Comparison of ENCODE assay signal across 13 cellular contexts in genomic region chr17:19249681-19250080, GRCh38. TPM values are rescaled to one million over a fixed set of nuclear protein-coding genes. Genes with fewer than 3 reads are reported as not detected.
A peak's percentile ranks its signal among the peaks of the same experiment; 100 is the strongest.
DNase-seq lines count a peak whose midpoint lies in the region; ATAC-seq, FAIRE-seq and TF ChIP-seq lines count a peak whose summit lies in the region.
"Had no signal": no experiment of that assay in that cellular context is flagged by ENCODE, and none has a peak within 500 bp of the region (broad histone marks: within the 10 kb centered on the region; RNA-seq: fewer than 3 reads in every experiment).

No MANE protein-coding gene starts in this region.

- peak overlapping the region; percentile 34 for H3K4me3 Mint-ChIP-seq in nephron progenitor cell
- H3K4me3 Mint-ChIP-seq in stimulated activated naive CD8-positive, alpha-beta T cell treated with anti-CD3 and anti-CD28 coated beads, Interleukin-15, amount 100 ng/mL, for 72 hours, result no peak overlapping the region
- H3K4me3 Mint-ChIP-seq: CD8-positive, alpha-beta memory T cell; T-cell had no signal

- intact Hi-C loops in thyroid gland (cut with DNase I), result no loop called here
- intact Hi-C loops in HepG2 (cut with micrococcal nuclease; ENCODE audit: unreplicated experiment), result no loop called here

- ATAC-seq in stimulated activated naive CD8-positive, alpha-beta T cell treated with anti-CD3 and anti-CD28 coated beads, Interleukin-15, amount 100 ng/mL, for 72 hours, result no peak
- ATAC-seq in GM19395 (IDR thresholded peaks at IDR 0.05; ENCODE audit: unreplicated experiment) (no peak), HepG2 (no peak)
- ATAC-seq: T-cell had no signal

- peak overlapping the region; percentile 95 for H3K27ac ChIP-seq in VCaP
- H3K27ac ChIP-seq in fibroblast of lung (ENCODE audit: insufficient read depth, low read length), result peak overlapping the region; percentile 49
- H3K27ac ChIP-seq in thyroid gland, result peak overlapping the region; percentile 35 to 64 (median 53)
- no peak overlapping the region for H3K27ac ChIP-seq in HepG2 (ENCODE audit: extremely low read length, insufficient read depth, low read length)

- peaks cover 53% of the 10 kb centered on the region for H3K4me1 Mint-ChIP-seq in nephron progenitor cell
- peaks cover 4% of the 10 kb centered on the region for H3K4me1 Mint-ChIP-seq in stimulated activated naive CD8-positive, alpha-beta T cell treated with anti-CD3 and anti-CD28 coated beads, Interleukin-15, amount 100 ng/mL, for 72 hours

- BruUV-seq in HepG2 (replicated peaks; lab: Mats Ljungman, UMichigan), result no TSS peak

- POLR2A ChIA-PET in HepG2 (lab: Yijun Ruan, JAX), result interaction anchor here (1.3 kb wide), 1 partner anchor 12 kb away, joined by 3 read pairs; no protein-coding TSS in a partner anchor

- H3K27me3 Mint-ChIP-seq in nephron progenitor cell (ENCODE audit: low read depth, poor library complexity), result no peaks in the 10 kb centered on the region
- peaks cover 51% of the 10 kb centered on the region for H3K27me3 Mint-ChIP-seq in stimulated activated naive CD8-positive, alpha-beta T cell treated with anti-CD3 and anti-CD28 coated beads, Interleukin-15, amount 100 ng/mL, for 72 hours

- DNase-seq in fibroblast of lung (ENCODE audit: low read depth in 2 of 2), result peak; percentile 25 to 79
- no peak for DNase-seq in nephron progenitor cell
- no peak for DNase-seq in thyroid gland
- no peak for DNase-seq in stimulated activated naive CD8-positive, alpha-beta T cell treated with anti-CD3 and anti-CD28 coated beads, Interleukin-15, amount 100 ng/mL, for 72 hours
- DNase-seq in HepG2 (ENCODE audit: low spot score), result no peak
- DNase-seq in GOT3 (lab: John Stamatoyannopoulos, UW), result no peak
- DNase-seq: activated gamma-delta T cell treated with Interleukin-2 at 50 U/mL for 16 hours; CD8-positive, alpha-beta memory T cell; dermis blood vessel endothelial cell; small intestine; T-cell had no signal

- peaks cover 59% of the 10 kb centered on the region for H3K79me2 ChIP-seq in fibroblast of lung (ENCODE audit: control insufficient read depth, insufficient read depth, low read length)
- peaks cover 30% of the 10 kb centered on the region for H3K79me2 ChIP-seq in HepG2 (ENCODE audit: insufficient read depth, low read length)

- FAIRE-seq in HepG2 (lab: Jason Lieb, UNC), result no peak
- FAIRE-seq: small intestine had no signal

- H3K4me1 ChIP-seq in fibroblast of lung (ENCODE audit: control insufficient read depth, extremely low read depth, insufficient read depth, low read length), result peaks cover 22% of the 10 kb centered on the region
- peaks cover 32 to 55% of the 10 kb centered on the region in 2 donors for H3K4me1 ChIP-seq in thyroid gland
- H3K4me1 ChIP-seq in HepG2 (ENCODE audit: insufficient read depth, low read length), result 0 out of 2 replicates have a peak, but pooled peaks cover 10% of the 10 kb centered on the region

- TF ChIP-seq POLR2A in thyroid gland (IDR thresholded peaks at IDR 0.05), result no peak
- TF ChIP-seq POLR2A in HepG2 (IDR thresholded peaks at IDR 0.05; ENCODE audit: insufficient read depth in 1 of 2, low read depth in 2 of 2, low read length in 2 of 2), result no peak

- peaks cover 37% of the 10 kb centered on the region for H3K36me3 Mint-ChIP-seq in nephron progenitor cell (ENCODE audit: low read depth)
- H3K36me3 Mint-ChIP-seq: T-cell had no signal

- H2AFZ ChIP-seq in fibroblast of lung (ENCODE audit: low read length) (no peak overlapping the region), HepG2 (ENCODE audit: low read length) (no peak overlapping the region)

- in situ Hi-C loops in HepG2 (cut with HindIII; ENCODE audit: extremely low pct_ligation_motif_present, low pct_unique_long_range_greater_than_20kb), result no loop called here

- CTCF ChIA-PET in HepG2 (lab: Yijun Ruan, JAX; ENCODE audit: low intra/inter-chr PET ratio, low total read pairs), result no interaction called here

- TF ChIP-seq RAD21 in HepG2 (CRISPR knock-in tag; IDR thresholded peaks at IDR 0.05), result no peak

- H3K4me2 ChIP-seq in fibroblast of lung (ENCODE audit: extremely low read depth, insufficient read depth, low read length) (no peak overlapping the region), HepG2 (ENCODE audit: low read depth, low read length) (no peak overlapping the region)

- no peak overlapping the region for H3K9ac ChIP-seq in fibroblast of lung (ENCODE audit: insufficient read depth, low read length)
- no peak overlapping the region for H3K9ac ChIP-seq in HepG2 (ENCODE audit: insufficient read depth, low read depth, low read length)

- H4K20me1 ChIP-seq in fibroblast of lung (ENCODE audit: control insufficient read depth, extremely low read depth, insufficient read depth, low read length), result no peaks in the 10 kb centered on the region
- H4K20me1 ChIP-seq in HepG2 (ENCODE audit: insufficient read depth, low read length), result peaks cover 6% of the 10 kb centered on the region

- TF ChIP-seq CTCF in VCaP (conservative IDR thresholded peaks at IDR 0.05) (no peak), fibroblast of lung (conservative IDR thresholded peaks at IDR 0.05 in 1 of 2, IDR thresholded peaks at IDR 0.05 in 1 of 2; ENCODE audit: low read depth in 1 of 2, low read length in 2 of 2) (no peak), nephron progenitor cell (IDR thresholded peaks at IDR 0.05) (no peak), thyroid gland (IDR thresholded peaks at IDR 0.05) (no peak), HepG2 (CRISPR knock-in tag; IDR thresholded peaks at IDR 0.05) (no peak)

- H3K27me3 ChIP-seq in fibroblast of lung (ENCODE audit: control insufficient read depth, insufficient read depth, low read length) (no peaks in the 10 kb centered on the region), thyroid gland (no peaks in the 10 kb centered on the region), HepG2 (ENCODE audit: control insufficient read depth in 1 of 2, insufficient read depth in 2 of 2, low read length in 2 of 2) (no peaks in the 10 kb centered on the region)

- TF ChIP-seq EP300 in HepG2 (IDR thresholded peaks at IDR 0.05; ENCODE audit: low read depth in 2 of 2, low read length in 2 of 2) (no peak), HepG2 (CRISPR knock-in tag; IDR thresholded peaks at IDR 0.05; ENCODE audit: borderline replicate concordance) (no peak)

- H3K36me3 ChIP-seq in fibroblast of lung (ENCODE audit: control insufficient read depth, insufficient read depth, low read length) (no peaks in the 10 kb centered on the region), thyroid gland (no peaks in the 10 kb centered on the region), HepG2 (replicated peaks in 1 of 2; ENCODE audit: control insufficient read depth in 1 of 2, insufficient read depth in 2 of 2, low read length in 2 of 2) (peaks cover 0 to 2% of the 10 kb centered on the region in 2 experiments; a peak in 2 of 5 replicates)

- H3K4me3 ChIP-seq in fibroblast of lung (replicated peaks in 1 of 4; ENCODE audit: control extremely low read depth in 1 of 4, insufficient read depth in 1 of 4, low read depth in 3 of 4, low read length in 4 of 4) (no peak overlapping the region), thyroid gland (replicated peaks in 1 of 3) (no peak overlapping the region), HepG2 (replicated peaks in 1 of 3; ENCODE audit: insufficient read depth in 1 of 3, low read depth in 2 of 3, low read length in 3 of 3) (no peak overlapping the region)

- peak overlapping the region; percentile 96 for H3K27ac Mint-ChIP-seq in nephron progenitor cell
- no peak overlapping the region for H3K27ac Mint-ChIP-seq in stimulated activated naive CD8-positive, alpha-beta T cell treated with anti-CD3 and anti-CD28 coated beads, Interleukin-15, amount 100 ng/mL, for 72 hours
- H3K27ac Mint-ChIP-seq: T-cell had no signal

- H3K9me3 ChIP-seq in fibroblast of lung (ENCODE audit: control insufficient read depth, insufficient read depth, low read depth, low read length), result no peaks in the 10 kb centered on the region
- no peaks in the 10 kb centered on the region for H3K9me3 ChIP-seq in thyroid gland
- H3K9me3 ChIP-seq in HepG2 (ENCODE audit: low read length), result no peaks in the 10 kb centered on the region

- peaks cover 19% of the 10 kb centered on the region for H3K9me3 Mint-ChIP-seq in nephron progenitor cell
- no peaks in the 10 kb centered on the region for H3K9me3 Mint-ChIP-seq in stimulated activated naive CD8-positive, alpha-beta T cell treated with anti-CD3 and anti-CD28 coated beads, Interleukin-15, amount 100 ng/mL, for 72 hours
- H3K9me3 Mint-ChIP-seq: T-cell had no signal

- WGBS in thyroid gland, 2 donors, result 55 to 63% methylated on average over 7 of the region's 7 CpGs
- WGBS in HepG2 (ENCODE audit: low lambda C conversion rate), result 96% methylated on average over 7 of the region's 7 CpGs

TF ChIP-seq in HepG2, 621 proteins besides CTCF, POLR2A, EP300 and RAD21 (continues in another document):
- no peak for TF ChIP-seq ZNF713 (CRISPR knock-in tag; IDR thresholded peaks at IDR 0.05)
- no peak for TF ChIP-seq ZNF629 (CRISPR knock-in tag; conservative IDR thresholded peaks at IDR 0.05)
- TF ChIP-seq RBAK (CRISPR knock-in tag; IDR thresholded peaks at IDR 0.05), result no peak

RNA-seq across cellular contexts. Expression of gene EPN2, which starts 12.5 kb away (rescaled TPM):
- 20.3 and 36.0 TPM in 2 replicates for total RNA-seq in fibroblast of lung
- polyA plus RNA-seq in fibroblast of lung, result 23.8 and 27.0 TPM in 2 replicates
- polyA plus RNA-seq in fibroblast of lung (2012), result 23.4 and 28.0 TPM in 2 replicates
- 26.4 and 37.9 TPM in 2 replicates for polyA minus RNA-seq in fibroblast of lung (ENCODE audit: low replicate concordance)
- 10 to 100 TPM; 21.8 to 32.3 (median 24.7) TPM for total RNA-seq in thyroid gland
- 7.8 and 9.3 TPM in 2 replicates for total RNA-seq in HepG2 (2016; rRNA removed; fragmentation: Illumina TruSeq; extraction: Trizol)
- 7.1 and 8.4 TPM in 2 replicates for total RNA-seq in HepG2 (2016; cell fraction: cytosol; rRNA removed; fragmentation: Illumina TruSeq; extraction: Trizol; ENCODE audit: low read depth)
- 6.5 and 7.5 TPM in 2 replicates for total RNA-seq in HepG2 (2016; cell fraction: insoluble cytoplasmic fraction; rRNA removed; fragmentation: Illumina TruSeq; extraction: Trizol)
- total RNA-seq in HepG2 (2016; cell fraction: membrane; rRNA removed; fragmentation: Illumina TruSeq; extraction: Trizol), result 7.8 and 13.2 TPM in 2 replicates
- total RNA-seq in HepG2 (2016; cell fraction: nucleus; rRNA removed; fragmentation: Illumina TruSeq; extraction: Trizol), result 12.8 and 15.5 TPM in 2 replicates
- polyA plus RNA-seq in HepG2 (2011; rRNA removed), result 17.8 and 19.2 TPM in 2 replicates
- polyA plus RNA-seq in HepG2 (2011; cell fraction: cytosol; rRNA removed), result 15.5 and 16.2 TPM in 2 replicates
- 41.0 and 65.6 TPM in 2 replicates for polyA plus RNA-seq in HepG2 (2011; cell fraction: nucleus; rRNA removed)
- polyA plus RNA-seq in HepG2 (2012), result 17.0 and 18.3 TPM in 2 replicates
- 2.5 and 3.6 TPM in 2 replicates for polyA plus RNA-seq in HepG2 (2016; cell fraction: cytosol; fragmentation: Illumina TruSeq; extraction: Trizol; ENCODE audit: low read depth)
- polyA plus RNA-seq in HepG2 (2016; cell fraction: insoluble cytoplasmic fraction; fragmentation: Illumina TruSeq; extraction: Trizol; ENCODE audit: low read depth), result 9.1 and 11.8 TPM in 2 replicates
- 4.7 and 5.3 TPM in 2 replicates for polyA plus RNA-seq in HepG2 (2016; cell fraction: membrane; fragmentation: Illumina TruSeq; extraction: Trizol; ENCODE audit: low read depth)
- 21.2 and 21.7 TPM in 2 replicates for polyA plus RNA-seq in HepG2 (2016; cell fraction: nucleus; fragmentation: Illumina TruSeq; extraction: Trizol; ENCODE audit: insufficient read depth, low read depth)
- 33.4 and 37.5 TPM in 2 replicates for polyA minus RNA-seq in HepG2 (2011; rRNA and poly(A)+ RNA removed; ENCODE audit: low replicate concordance)
- 13.2 and 14.8 TPM in 2 replicates for polyA minus RNA-seq in HepG2 (2011; cell fraction: cytosol; rRNA and poly(A)+ RNA removed)
- 30.2 and 31.4 TPM in 2 replicates for polyA minus RNA-seq in HepG2 (2011; cell fraction: nucleus; rRNA and poly(A)+ RNA removed)

Comparison
In these comparisons a context has a peak if more than half of its experiments do, and no peak if none do; other contexts are left out.
1. DNase-seq: peak in fibroblast of lung (2 of 2); none in nephron progenitor cell (single experiment), thyroid gland (0 of 2), stimulated activated naive CD8-positive, alpha-beta T cell treated with anti-CD3 and anti-CD28 coated beads, Interleukin-15, amount 100 ng/mL, for 72 hours (0 of 2), HepG2 (single experiment) and GOT3 (single experiment).